1 cellular context compared by ENCODE assay signal in the genomic region with DNA sequence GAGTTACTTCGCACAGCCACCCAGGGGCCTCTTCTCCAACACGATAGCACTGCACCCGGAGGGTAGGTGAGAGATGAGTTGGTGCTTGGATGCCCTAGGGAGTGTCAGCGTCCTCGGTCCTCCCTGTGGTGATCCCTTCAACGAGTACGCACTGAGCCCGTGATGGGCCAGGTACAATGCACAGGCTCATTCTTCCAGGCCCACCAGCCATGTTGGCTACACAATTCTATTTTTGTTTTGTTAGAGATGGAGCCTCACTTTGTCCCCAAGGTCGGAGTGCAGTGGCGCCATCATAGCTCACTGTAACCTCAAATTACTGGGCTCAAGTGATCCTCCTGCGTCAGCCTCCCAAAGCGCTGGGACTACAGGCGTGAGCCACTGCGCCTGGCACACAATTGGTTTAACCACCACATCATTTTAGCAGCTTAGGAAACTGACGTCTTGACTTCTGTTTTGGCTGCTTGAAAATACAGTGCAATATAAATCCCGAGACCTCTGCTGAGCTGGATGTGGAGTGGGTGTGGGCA.
TF ChIP-seq lines count a peak whose summit lies in the region.

No MANE protein-coding gene starts in this region.

TF ChIP-seq in GM23338, 12 proteins besides CTCF, POLR2A, EP300 and RAD21 (continued from another document):
- TF ChIP-seq, protein P1, sequence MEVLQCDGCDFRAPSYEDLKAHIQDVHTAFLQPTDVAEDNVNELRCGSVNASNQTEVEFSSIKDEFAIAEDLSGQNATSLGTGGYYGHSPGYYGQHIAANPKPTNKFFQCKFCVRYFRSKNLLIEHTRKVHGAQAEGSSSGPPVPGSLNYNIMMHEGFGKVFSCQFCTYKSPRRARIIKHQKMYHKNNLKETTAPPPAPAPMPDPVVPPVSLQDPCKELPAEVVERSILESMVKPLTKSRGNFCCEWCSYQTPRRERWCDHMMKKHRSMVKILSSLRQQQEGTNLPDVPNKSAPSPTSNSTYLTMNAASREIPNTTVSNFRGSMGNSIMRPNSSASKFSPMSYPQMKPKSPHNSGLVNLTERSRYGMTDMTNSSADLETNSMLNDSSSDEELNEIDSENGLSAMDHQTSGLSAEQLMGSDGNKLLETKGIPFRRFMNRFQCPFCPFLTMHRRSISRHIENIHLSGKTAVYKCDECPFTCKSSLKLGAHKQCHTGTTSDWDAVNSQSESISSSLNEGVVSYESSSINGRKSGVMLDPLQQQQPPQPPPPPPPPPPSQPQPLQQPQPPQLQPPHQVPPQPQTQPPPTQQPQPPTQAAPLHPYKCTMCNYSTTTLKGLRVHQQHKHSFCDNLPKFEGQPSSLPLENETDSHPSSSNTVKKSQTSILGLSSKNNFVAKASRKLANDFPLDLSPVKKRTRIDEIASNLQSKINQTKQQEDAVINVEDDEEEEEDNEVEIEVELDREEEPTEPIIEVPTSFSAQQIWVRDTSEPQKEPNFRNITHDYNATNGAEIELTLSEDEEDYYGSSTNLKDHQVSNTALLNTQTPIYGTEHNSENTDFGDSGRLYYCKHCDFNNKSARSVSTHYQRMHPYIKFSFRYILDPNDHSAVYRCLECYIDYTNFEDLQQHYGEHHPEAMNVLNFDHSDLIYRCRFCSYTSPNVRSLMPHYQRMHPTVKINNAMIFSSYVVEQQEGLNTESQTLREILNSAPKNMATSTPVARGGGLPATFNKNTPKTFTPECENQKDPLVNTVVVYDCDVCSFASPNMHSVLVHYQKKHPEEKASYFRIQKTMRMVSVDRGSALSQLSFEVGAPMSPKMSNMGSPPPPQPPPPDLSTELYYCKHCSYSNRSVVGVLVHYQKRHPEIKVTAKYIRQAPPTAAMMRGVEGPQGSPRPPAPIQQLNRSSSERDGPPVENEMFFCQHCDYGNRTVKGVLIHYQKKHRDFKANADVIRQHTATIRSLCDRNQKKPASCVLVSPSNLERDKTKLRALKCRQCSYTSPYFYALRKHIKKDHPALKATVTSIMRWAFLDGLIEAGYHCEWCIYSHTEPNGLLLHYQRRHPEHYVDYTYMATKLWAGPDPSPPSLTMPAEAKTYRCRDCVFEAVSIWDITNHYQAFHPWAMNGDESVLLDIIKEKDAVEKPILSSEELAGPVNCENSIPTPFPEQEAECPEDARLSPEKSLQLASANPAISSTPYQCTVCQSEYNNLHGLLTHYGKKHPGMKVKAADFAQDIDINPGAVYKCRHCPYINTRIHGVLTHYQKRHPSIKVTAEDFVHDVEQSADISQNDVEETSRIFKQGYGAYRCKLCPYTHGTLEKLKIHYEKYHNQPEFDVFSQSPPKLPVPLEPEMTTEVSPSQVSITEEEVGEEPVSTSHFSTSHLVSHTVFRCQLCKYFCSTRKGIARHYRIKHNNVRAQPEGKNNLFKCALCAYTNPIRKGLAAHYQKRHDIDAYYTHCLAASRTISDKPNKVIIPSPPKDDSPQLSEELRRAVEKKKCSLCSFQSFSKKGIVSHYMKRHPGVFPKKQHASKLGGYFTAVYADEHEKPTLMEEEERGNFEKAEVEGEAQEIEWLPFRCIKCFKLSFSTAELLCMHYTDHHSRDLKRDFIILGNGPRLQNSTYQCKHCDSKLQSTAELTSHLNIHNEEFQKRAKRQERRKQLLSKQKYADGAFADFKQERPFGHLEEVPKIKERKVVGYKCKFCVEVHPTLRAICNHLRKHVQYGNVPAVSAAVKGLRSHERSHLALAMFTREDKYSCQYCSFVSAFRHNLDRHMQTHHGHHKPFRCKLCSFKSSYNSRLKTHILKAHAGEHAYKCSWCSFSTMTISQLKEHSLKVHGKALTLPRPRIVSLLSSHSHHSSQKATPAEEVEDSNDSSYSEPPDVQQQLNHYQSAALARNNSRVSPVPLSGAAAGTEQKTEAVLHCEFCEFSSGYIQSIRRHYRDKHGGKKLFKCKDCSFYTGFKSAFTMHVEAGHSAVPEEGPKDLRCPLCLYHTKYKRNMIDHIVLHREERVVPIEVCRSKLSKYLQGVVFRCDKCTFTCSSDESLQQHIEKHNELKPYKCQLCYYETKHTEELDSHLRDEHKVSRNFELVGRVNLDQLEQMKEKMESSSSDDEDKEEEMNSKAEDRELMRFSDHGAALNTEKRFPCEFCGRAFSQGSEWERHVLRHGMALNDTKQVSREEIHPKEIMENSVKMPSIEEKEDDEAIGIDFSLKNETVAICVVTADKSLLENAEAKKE (CRISPR knock-in tag; IDR thresholded peaks at IDR 0.05): no peak
- TF ChIP-seq ETS1 (IDR thresholded peaks at IDR 0.05) (no peak), ZNF114 (CRISPR knock-in tag; IDR thresholded peaks at IDR 0.05) (no peak), EZH2phosphoT487 (IDR thresholded peaks at IDR 0.05; ENCODE audit: unreplicated experiment) (no peak)
